19 cellular contexts compared by ENCODE assay signal in genomic region chr4:78721739-78722138, GRCh38. TPM values are rescaled to one million over a fixed set of nuclear protein-coding genes. Genes with fewer than 3 reads are reported as not detected.
DNase-seq lines count a peak whose midpoint lies in the region; ATAC-seq and TF ChIP-seq lines count a peak whose summit lies in the region.
"Had no signal": no experiment of that assay in that cellular context is flagged by ENCODE, and none has a peak within 500 bp of the region (broad histone marks: within the 10 kb centered on the region; RNA-seq: fewer than 3 reads in every experiment).

No MANE protein-coding gene starts in this region.

- H3K4me1 ChIP-seq in HUES64 (ENCODE audit: insufficient read depth, low read length) (peaks cover 32% of the 10 kb centered on the region), mesodermal cell (ENCODE audit: control insufficient read depth, insufficient read depth, low read length, poor library complexity, severe bottlenecking) (peaks cover 19% of the 10 kb centered on the region)

- DNase-seq in CD14-positive monocyte (ENCODE audit: low spot score) (no peak), GM03348 (ENCODE audit: low spot score) (no peak), NCI-H1105 treated with DMSO at 0.1 percent for 48 hours (lab: John Stamatoyannopoulos, UW) (no peak)
- DNase-seq in activated CD4-positive, alpha-beta T cell treated with anti-CD3 and anti-CD28 coated beads, Interleukin-2, amount 50 U/mL, for 4 hours, result no peak
- DNase-seq: NCI-H2171, NCI-H748 treated with DMSO at 0.1 percent for 48 hours, PC-3, T-helper 17 cell, WERI-Rb-1 had no signal

- H3K4me3 ChIP-seq in HUES64 (ENCODE audit: low read length), result peak overlapping the region; percentile 18; the same call in 1 of the 2 replicates
- H3K4me3 ChIP-seq in mesodermal cell (ENCODE audit: extremely low read depth, insufficient read depth, low read length, poor library complexity, severe bottlenecking), result no peak overlapping the region

- peaks cover 69% of the 10 kb centered on the region for H3K4me1 Mint-ChIP-seq in CD14-positive monocyte
- H3K4me1 Mint-ChIP-seq in dendritic cell treated with granulocyte-macrophage colony-stimulating factor and Interleukin-4, amounts not matched to agents 40 ng/mL and 50 ng/mL, for 4 days (ENCODE audit: low read depth), result peaks cover 70% of the 10 kb centered on the region
- H3K4me1 Mint-ChIP-seq: nephron had no signal

- H3K36me3 Mint-ChIP-seq in CD14-positive monocyte, result peaks cover 9% of the 10 kb centered on the region in 2 donors
- no peaks in the 10 kb centered on the region for H3K36me3 Mint-ChIP-seq in dendritic cell treated with granulocyte-macrophage colony-stimulating factor and Interleukin-4, amounts not matched to agents 40 ng/mL and 50 ng/mL, for 4 days (ENCODE audit: low read depth)
- H3K36me3 Mint-ChIP-seq: activated naive CD4-positive, alpha-beta T cell treated with anti-CD3 and anti-CD28 coated beads, Interleukin-2, amount 50 U/mL, for 24 hours; CD8-positive, alpha-beta T cell had no signal

- peaks cover 0 to 11% (median 2%) of the 10 kb centered on the region in 3 donors for H3K27me3 Mint-ChIP-seq in CD14-positive monocyte (ENCODE audit: low read depth in 3 of 3)
- no peaks in the 10 kb centered on the region for H3K27me3 Mint-ChIP-seq in dendritic cell treated with granulocyte-macrophage colony-stimulating factor and Interleukin-4, amounts not matched to agents 40 ng/mL and 50 ng/mL, for 4 days
- H3K27me3 Mint-ChIP-seq: activated CD4-positive, alpha-beta memory T cell treated with anti-CD3 and anti-CD28 coated beads, Interleukin-2, amount 10 ng/mL, durations not matched to agents 7 days and 5 days; activated naive CD4-positive, alpha-beta T cell treated with anti-CD3 and anti-CD28 coated beads, Interleukin-2, amount 50 U/mL, for 24 hours; activated T-cell treated with anti-CD3 and anti-CD28 coated beads, Interleukin-2, amount 50 U/mL, for 24 hours; T-helper 17 cell had no signal

- no peak for ATAC-seq in HG03342 (IDR thresholded peaks at IDR 0.05; ENCODE audit: unreplicated experiment)
- ATAC-seq: PC-3 had no signal

- peaks cover 0 to 3% (median 0%) of the 10 kb centered on the region in 7 donors for H3K9me3 Mint-ChIP-seq in CD14-positive monocyte
- H3K9me3 Mint-ChIP-seq in dendritic cell treated with granulocyte-macrophage colony-stimulating factor and Interleukin-4, amounts not matched to agents 40 ng/mL and 50 ng/mL, for 4 days, result no peaks in the 10 kb centered on the region
- H3K9me3 Mint-ChIP-seq: activated CD4-positive, alpha-beta memory T cell treated with anti-CD3 and anti-CD28 coated beads, Interleukin-2, amount 10 ng/mL, durations not matched to agents 7 days and 5 days; activated naive CD4-positive, alpha-beta T cell treated with anti-CD3 and anti-CD28 coated beads, Interleukin-2, amount 50 U/mL, for 24 hours; activated T-cell treated with anti-CD3 and anti-CD28 coated beads, Interleukin-2, amount 50 U/mL, for 24 hours; CD8-positive, alpha-beta T cell; nephron had no signal

- H3K36me3 ChIP-seq in HUES64 (ENCODE audit: insufficient read depth, low read length) (no peaks in the 10 kb centered on the region), mesodermal cell (ENCODE audit: control insufficient read depth, insufficient read depth, low read length) (no peaks in the 10 kb centered on the region)
- H3K36me3 ChIP-seq: heart left ventricle, WERI-Rb-1 had no signal

- no peak overlapping the region for H3K9ac ChIP-seq in HUES64 (ENCODE audit: low read depth, low read length)

- H3K4me3 Mint-ChIP-seq in CD14-positive monocyte, result peak overlapping the region in 1 of 2 donors; percentile 88
- no peak overlapping the region for H3K4me3 Mint-ChIP-seq in dendritic cell treated with granulocyte-macrophage colony-stimulating factor and Interleukin-4, amounts not matched to agents 40 ng/mL and 50 ng/mL, for 4 days
- H3K4me3 Mint-ChIP-seq: activated CD4-positive, alpha-beta memory T cell treated with anti-CD3 and anti-CD28 coated beads, Interleukin-2, amount 10 ng/mL, durations not matched to agents 7 days and 5 days; nephron had no signal

- intact Hi-C loops in CD14-positive monocyte (cut with micrococcal nuclease), result no loop called here
- intact Hi-C loops in dendritic cell treated with granulocyte-macrophage colony-stimulating factor and Interleukin-4, amounts not matched to agents 40 ng/mL and 50 ng/mL, for 4 days (cut with micrococcal nuclease), result loop anchor here (10.0 kb wide), 1 partner anchor 53 kb away; the partner anchor contains the start of gene BMP2K

- no peak for TF ChIP-seq CTCF in CD14-positive monocyte (IDR thresholded peaks at IDR 0.05)

- no peak overlapping the region; the same call in 1 of the 2 replicates for H3K27ac ChIP-seq in HUES64 (ENCODE audit: low read depth, low read length)
- H3K27ac ChIP-seq in mesodermal cell (ENCODE audit: low read depth, low read length, severe bottlenecking), result peak overlapping the region; percentile 53
- H3K27ac ChIP-seq: WERI-Rb-1 had no signal

- WGBS in HUES64, result 9% methylated on average over 3 of the region's 4 CpGs
- 58 to 67% methylated on average over 1 to 4 of the region's 4 CpGs for WGBS in mesodermal cell (ENCODE audit: insufficient coverage in 2 of 2), 2 experiments

- H3K27ac Mint-ChIP-seq in CD14-positive monocyte, result peak overlapping the region in 5 of 7 donors; percentile 3 to 94 (median 80)
- peak overlapping the region; percentile 83 for H3K27ac Mint-ChIP-seq in dendritic cell treated with granulocyte-macrophage colony-stimulating factor and Interleukin-4, amounts not matched to agents 40 ng/mL and 50 ng/mL, for 4 days
- H3K27ac Mint-ChIP-seq: activated CD4-positive, alpha-beta memory T cell treated with anti-CD3 and anti-CD28 coated beads, Interleukin-2, amount 10 ng/mL, durations not matched to agents 7 days and 5 days; nephron had no signal

- H3K9me3 ChIP-seq in HUES64 (ENCODE audit: insufficient read depth, low read depth, low read length) (no peaks in the 10 kb centered on the region), mesodermal cell (ENCODE audit: control insufficient read depth, low read length) (no peaks in the 10 kb centered on the region)
- H3K9me3 ChIP-seq: heart left ventricle had no signal

- peaks cover 4% of the 10 kb centered on the region; the same call in 1 of the 2 replicates for H3K27me3 ChIP-seq in HUES64 (ENCODE audit: insufficient read depth, low read length)
- H3K27me3 ChIP-seq: heart left ventricle had no signal

RNA-seq across cellular contexts. Expression of gene BMP2K, which starts 54.4 kb away (rescaled TPM):
- 10 to 100 TPM; 11.8 to 21.6 TPM for polyA plus RNA-seq in CD14-positive monocyte
- 16.4 TPM for polyA plus RNA-seq in HUES64 (2013, experiment 1 of 2)
- 15.3 TPM for polyA plus RNA-seq in HUES64 (2013, experiment 2 of 2)
- polyA plus RNA-seq in mesodermal cell (2013, experiment 1 of 2), result 37.0 TPM
- 34.6 TPM for polyA plus RNA-seq in mesodermal cell (2013, experiment 2 of 2)
